8 cellular contexts compared by ENCODE assay signal in genomic region chr19:17512574-17512939, GRCh38. TPM values are rescaled to one million over a fixed set of nuclear protein-coding genes. Genes with fewer than 3 reads are reported as not detected.
DNase-seq lines count a peak whose midpoint lies in the region; ATAC-seq and TF ChIP-seq lines count a peak whose summit lies in the region.

No MANE protein-coding gene starts in this region.

- H3K36me3 Mint-ChIP-seq in activated naive CD4-positive, alpha-beta T cell treated with anti-CD3 and anti-CD28 coated beads, Interleukin-2, amount 50 U/mL, for 24 hours: peaks cover 9% of the 10 kb centered on the region
- H3K36me3 Mint-ChIP-seq in type B pancreatic cell: peaks cover 19% of the 10 kb centered on the region

- H3K27me3 ChIP-seq in ascending aorta: no peaks in the 10 kb centered on the region

- H3K36me3 ChIP-seq in ascending aorta: peaks cover 12 to 18% of the 10 kb centered on the region in 2 donors

- no peak for TF ChIP-seq CTCF in ascending aorta (IDR thresholded peaks at IDR 0.05)
- TF ChIP-seq CTCF in lower leg skin (IDR thresholded peaks at IDR 0.05): no peak
- no peak for TF ChIP-seq CTCF in type B pancreatic cell (conservative IDR thresholded peaks at IDR 0.05)

- peaks cover 5 to 14% of the 10 kb centered on the region in 2 donors for H3K4me1 ChIP-seq in ascending aorta

- H3K27ac ChIP-seq in ascending aorta: peak overlapping the region; percentile 92 to 97

- DNase-seq in activated naive CD4-positive, alpha-beta T cell treated with Interleukin-2 at 50 U/mL for 16 hours: no peak
- DNase-seq in ascending aorta (ENCODE audit: low spot score in 2 of 2): no peak
- no peak for DNase-seq in lower leg skin (ENCODE audit: low spot score in 2 of 2)
- no peak for DNase-seq in type B pancreatic cell (ENCODE audit: extremely low spot score, unreplicated experiment)
- DNase-seq in NCI-H1694 treated with DMSO at 0.1 percent for 48 hours (lab: John Stamatoyannopoulos, UW): no peak
- no peak for DNase-seq in CD1c-positive myeloid dendritic cell (ENCODE audit: extremely low spot score)

- H3K27me3 Mint-ChIP-seq in activated naive CD4-positive, alpha-beta T cell treated with anti-CD3 and anti-CD28 coated beads, Interleukin-2, amount 50 U/mL, for 24 hours: no peaks in the 10 kb centered on the region
- H3K27me3 Mint-ChIP-seq in type B pancreatic cell: no peaks in the 10 kb centered on the region

- H3K4me3 ChIP-seq in ascending aorta (peak overlapping the region; percentile 85 to 97), lower leg skin (ENCODE audit: low read depth, poor library complexity, severe bottlenecking) (peak overlapping the region; percentile 74)

- H3K4me3 Mint-ChIP-seq in activated naive CD4-positive, alpha-beta T cell treated with anti-CD3 and anti-CD28 coated beads, Interleukin-2, amount 50 U/mL, for 24 hours: peak overlapping the region; percentile 100
- H3K4me3 Mint-ChIP-seq in type B pancreatic cell: peak overlapping the region; percentile 100

- ATAC-seq in HG02610 (IDR thresholded peaks at IDR 0.05; ENCODE audit: unreplicated experiment): no peak

- H3K9me3 Mint-ChIP-seq in activated naive CD4-positive, alpha-beta T cell treated with anti-CD3 and anti-CD28 coated beads, Interleukin-2, amount 50 U/mL, for 24 hours: no peaks in the 10 kb centered on the region
- H3K9me3 Mint-ChIP-seq in type B pancreatic cell: no peaks in the 10 kb centered on the region

- intact Hi-C loops in ascending aorta (cut with DNase I) (loop anchor here (1.0 to 5.0 kb wide), 2 partner anchors 43 to 345 kb away; partner anchors contain the start of genes COLGALT1 and RPL18A), lower leg skin (cut with DNase I; ENCODE audit: low total_unique reads) (no loop called here)

- peak overlapping the region; percentile 43 for H3K27ac Mint-ChIP-seq in activated naive CD4-positive, alpha-beta T cell treated with anti-CD3 and anti-CD28 coated beads, Interleukin-2, amount 50 U/mL, for 24 hours
- H3K27ac Mint-ChIP-seq in type B pancreatic cell: peak overlapping the region; percentile 88

- H3K4me1 Mint-ChIP-seq in activated naive CD4-positive, alpha-beta T cell treated with anti-CD3 and anti-CD28 coated beads, Interleukin-2, amount 50 U/mL, for 24 hours: peaks cover 42% of the 10 kb centered on the region
- peaks cover 21% of the 10 kb centered on the region for H3K4me1 Mint-ChIP-seq in type B pancreatic cell (ENCODE audit: unreplicated experiment)

- 36 to 48% methylated on average over 9 of the region's 9 CpGs for whole genome bisulfite sequencing in lower leg skin, 2 donors

- no peak for TF ChIP-seq POLR2A in lower leg skin (IDR thresholded peaks at IDR 0.05)

- peaks cover 1 to 2% of the 10 kb centered on the region in 2 donors for H3K9me3 ChIP-seq in ascending aorta

RNA-seq across cellular contexts. Expression of gene PGLS, which starts 1.1 kb away (rescaled TPM):
- 143 TPM for total RNA-seq in ascending aorta
- 100 to 1,000 TPM; 107 to 130 (median 117) TPM for total RNA-seq in lower leg skin
- 94.9 and 103 TPM in 2 replicates for total RNA-seq in type B pancreatic cell (ENCODE audit: low replicate concordance)

RNA-seq across cellular contexts. Expression of gene SLC27A1, which starts 42.2 kb away (rescaled TPM):
- 64.9 TPM for total RNA-seq in ascending aorta
- 10 to 100 TPM; 30.6 to 58.2 (median 43.6) TPM for total RNA-seq in lower leg skin
- total RNA-seq in type B pancreatic cell (ENCODE audit: low replicate concordance): 12.1 and 15.5 TPM in 2 replicates

RNA-seq across cellular contexts. Expression of gene COLGALT1, which starts 42.9 kb away (rescaled TPM):
- 95.4 TPM for total RNA-seq in ascending aorta
- total RNA-seq in lower leg skin: 10 to 100 TPM; 46.8 to 59.3 (median 53.3) TPM
- total RNA-seq in type B pancreatic cell (ENCODE audit: low replicate concordance): 69.7 and 73.7 TPM in 2 replicates

RNA-seq across cellular contexts. Expression of gene NXNL1, which starts 51.8 kb away (rescaled TPM):
- total RNA-seq in ascending aorta (not detected), lower leg skin (not detected), type B pancreatic cell (ENCODE audit: low replicate concordance) (not detected in 2 replicates)
